Comparison of ENCODE assay signal across 21 cellular contexts in the genomic region with DNA sequence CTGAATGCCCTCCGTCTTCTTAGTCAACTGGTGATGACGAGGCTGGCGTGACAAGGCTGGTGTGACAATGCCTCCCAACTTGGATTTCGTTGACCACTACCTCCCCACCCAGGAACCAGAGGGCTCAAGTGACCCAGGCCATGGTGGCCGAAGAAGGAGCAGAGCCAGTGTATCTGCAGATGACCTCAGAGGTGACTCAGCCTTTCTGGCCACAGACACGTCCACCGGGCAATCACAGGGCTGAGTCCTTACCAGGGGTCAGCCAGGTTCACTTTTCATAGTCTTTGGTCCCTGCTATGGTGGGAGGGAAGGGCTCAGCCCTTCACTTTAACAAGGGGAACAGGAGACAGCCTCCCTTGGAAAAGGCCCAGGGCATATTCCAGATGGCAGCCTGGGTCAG.
"Had no signal": no experiment of that assay in that cellular context is flagged by ENCODE, and none has a peak within 500 bp of the region (broad histone marks: within the 10 kb centered on the region; RNA-seq: fewer than 3 reads in every experiment).

No MANE protein-coding gene starts in this region.

- ATAC-seq: heart left ventricle; naive thymus-derived CD4-positive, alpha-beta T cell; stimulated activated naive B cell treated with anti-CD40 and anti-IgM and Interleukin-4, amounts not matched to agents 10 μg/mL and 1 μg/mL and 100 μg/mL, for 72 hours had no signal

- H3K9me3 ChIP-seq: heart left ventricle, prostate gland, right lobe of liver, spleen had no signal

- H3K27me3 ChIP-seq: heart left ventricle, right lobe of liver had no signal

- FAIRE-seq: endothelial cell of umbilical vein had no signal

- H3K79me2 ChIP-seq: parathyroid adenoma had no signal

- H2AFZ ChIP-seq: parathyroid adenoma had no signal

- H3K27ac ChIP-seq: coronary artery, heart left ventricle, parathyroid adenoma, prostate gland, right lobe of liver, spleen had no signal

- H3K9ac ChIP-seq: parathyroid adenoma had no signal

- H3K4me1 ChIP-seq: prostate gland, right lobe of liver had no signal

- H3K4me3 ChIP-seq: coronary artery, heart left ventricle, prostate gland, right lobe of liver, spleen had no signal

- H3K36me3 ChIP-seq: heart left ventricle, prostate gland, right lobe of liver, spleen had no signal

- DNase-seq: effector CD4-positive, alpha-beta T cell; endodermal cell; erythroblast; foreskin melanocyte; heart left ventricle; hippocampal formation; mesendoderm; naive thymus-derived CD4-positive, alpha-beta T cell; nephron progenitor cell; retina; spleen; stimulated activated CD4-positive, alpha-beta T cell treated with anti-CD3 and anti-CD28 coated beads, Interleukin-15, amount 100 ng/mL, for 24 hours; stimulated activated CD4-positive, alpha-beta T cell treated with anti-CD3 and anti-CD28 coated beads, Interleukin-1b, Interleukin-23, amount 100 ng/mL, for 48 hours; stimulated activated CD4-positive, alpha-beta T cell treated with anti-CD3 and anti-CD28 coated beads, Interleukin-4, amount 100 ng/mL, for 24 hours; stimulated activated naive B cell treated with anti-CD40 and anti-IgM and Interleukin-4, amounts not matched to agents 10 μg/mL and 1 μg/mL and 100 μg/mL, for 72 hours; trophoblast cell had no signal
